Comparison of ENCODE assay signal across 20 cellular contexts in the genomic region with DNA sequence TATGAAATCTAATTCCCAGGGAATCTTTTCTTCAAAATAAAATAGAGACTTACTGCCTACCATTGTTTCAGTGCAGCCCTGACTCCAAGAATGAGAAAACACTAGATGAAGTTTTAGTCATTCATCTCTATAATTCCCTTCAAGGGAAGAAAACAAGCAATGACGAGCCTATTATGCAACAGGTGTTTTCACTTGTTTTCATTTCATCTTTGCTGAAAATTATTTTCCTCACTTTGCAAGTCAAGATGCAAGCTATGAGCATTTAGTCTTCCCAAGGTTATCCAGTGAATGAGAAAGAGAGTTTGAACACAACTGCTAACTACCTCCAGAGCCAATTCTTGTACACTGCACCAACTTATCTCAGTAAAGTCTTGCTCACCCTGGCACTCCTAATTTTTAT. TPM values are rescaled to one million over a fixed set of nuclear protein-coding genes. Genes with fewer than 3 reads are reported as not detected.
A peak's percentile ranks its signal among the peaks of the same experiment; 100 is the strongest.
DNase-seq lines count a peak whose midpoint lies in the region; ATAC-seq and TF ChIP-seq lines count a peak whose summit lies in the region.
"Had no signal": no experiment of that assay in that cellular context is flagged by ENCODE, and none has a peak within 500 bp of the region (broad histone marks: within the 10 kb centered on the region; RNA-seq: fewer than 3 reads in every experiment).

No MANE protein-coding gene starts in this region.

- H3K4me1 Mint-ChIP-seq in stimulated activated memory B cell treated with anti-CD40 and anti-IgM and Interleukin-4, amounts not matched to agents 10 μg/mL and 1 μg/mL and 100 μg/mL, for 72 hours: peaks cover 55% of the 10 kb centered on the region

- H3K9me3 Mint-ChIP-seq in stimulated activated memory B cell treated with anti-CD40 and anti-IgM and Interleukin-4, amounts not matched to agents 10 μg/mL and 1 μg/mL and 100 μg/mL, for 72 hours: no peaks in the 10 kb centered on the region
- H3K9me3 Mint-ChIP-seq: CD4-positive, CD25-positive, alpha-beta regulatory T cell had no signal

- no peaks in the 10 kb centered on the region for H3K9me3 ChIP-seq in HEK293 (ENCODE audit: control insufficient read depth, insufficient read depth, low read depth, low read length)
- H3K9me3 ChIP-seq: A549 had no signal

- POLR2A ChIA-PET in HEK293 (lab: Yijun Ruan, JAX): no interaction called here

- peaks cover 6% of the 10 kb centered on the region for H3K36me3 Mint-ChIP-seq in stimulated activated memory B cell treated with anti-CD40 and anti-IgM and Interleukin-4, amounts not matched to agents 10 μg/mL and 1 μg/mL and 100 μg/mL, for 72 hours
- H3K36me3 Mint-ChIP-seq: CD4-positive, CD25-positive, alpha-beta regulatory T cell had no signal

- H3K4me1 ChIP-seq in HEK293 (ENCODE audit: control insufficient read depth, insufficient read depth, low read length): 0 out of 2 replicates have a peak, but pooled peaks cover 8% of the 10 kb centered on the region
- H3K4me1 ChIP-seq: A549 had no signal

- H3K27me3 Mint-ChIP-seq in stimulated activated memory B cell treated with anti-CD40 and anti-IgM and Interleukin-4, amounts not matched to agents 10 μg/mL and 1 μg/mL and 100 μg/mL, for 72 hours: no peaks in the 10 kb centered on the region

- peak; percentile 23 for DNase-seq in SK-N-DZ (ENCODE audit: low spot score)
- DNase-seq in fibroblast of villous mesenchyme (ENCODE audit: low read depth): peak; percentile 31
- no peak for DNase-seq in stimulated activated CD4-positive, alpha-beta T cell treated with anti-CD3 and anti-CD28 coated beads, Interleukin-4, amount 100 ng/mL, for 4 hours
- DNase-seq: CD4-positive, CD25-positive, alpha-beta regulatory T cell; EL; GF-D8; H7; KBM-7; NCI-H1092 treated with DMSO at 0.1 percent for 48 hours; NCI-H146; NCI-H2029; NCI-H345; NCI-H524 treated with DMSO at 0.1 percent for 48 hours; NCI-H82; OCI-M1 had no signal

- CTCF ChIA-PET in HEK293 (lab: Yijun Ruan, JAX): interaction anchor here (1.2 to 2.8 kb wide), 2 partner anchors 64 to 85 kb away, joined by 5 to 7 read pairs; no protein-coding TSS in a partner anchor

- H3K27ac ChIP-seq in HEK293 (ENCODE audit: extremely low read depth, low read depth, low read length): no peak overlapping the region
- H3K27ac ChIP-seq: A549 had no signal

- H3K36me3 ChIP-seq in HEK293 (ENCODE audit: control insufficient read depth in 2 of 2, insufficient read depth in 1 of 2, low read length in 2 of 2): no peaks in the 10 kb centered on the region

- ATAC-seq in stimulated activated memory B cell treated with anti-CD40 and anti-IgM and Interleukin-4, amounts not matched to agents 10 μg/mL and 1 μg/mL and 100 μg/mL, for 72 hours: no peak
- ATAC-seq in HG02623 (IDR thresholded peaks at IDR 0.05; ENCODE audit: unreplicated experiment) (no peak), GM19023 (IDR thresholded peaks at IDR 0.05; ENCODE audit: unreplicated experiment) (no peak)
- ATAC-seq: A549 had no signal

- TF ChIP-seq CTCF in HEK293 (tag by site-specific recombination; IDR thresholded peaks at IDR 0.05) (no peak), fibroblast of villous mesenchyme (IDR thresholded peaks at IDR 0.05; ENCODE audit: insufficient read depth, low read depth, low read length) (no peak)

- H3K4me3 Mint-ChIP-seq in stimulated activated memory B cell treated with anti-CD40 and anti-IgM and Interleukin-4, amounts not matched to agents 10 μg/mL and 1 μg/mL and 100 μg/mL, for 72 hours: no peak overlapping the region
- H3K4me3 Mint-ChIP-seq: CD4-positive, CD25-positive, alpha-beta regulatory T cell had no signal

- H3K4me3 ChIP-seq in HEK293 (ENCODE audit: low read depth, low read length) (no peak overlapping the region), fibroblast of villous mesenchyme (ENCODE audit: low read depth, low read length) (no peak overlapping the region)
- H3K4me3 ChIP-seq: A549 had no signal

- peak overlapping the region; percentile 94 for H3K27ac Mint-ChIP-seq in stimulated activated memory B cell treated with anti-CD40 and anti-IgM and Interleukin-4, amounts not matched to agents 10 μg/mL and 1 μg/mL and 100 μg/mL, for 72 hours

TF ChIP-seq in HEK293, 187 proteins besides CTCF, POLR2A, EP300 and RAD21:
- TF ChIP-seq ZNF623 (tag by site-specific recombination; IDR thresholded peaks at IDR 0.05) (no peak), ZNF548 (tag by site-specific recombination; IDR thresholded peaks at IDR 0.05) (no peak), ZNF654 (tag by site-specific recombination; IDR thresholded peaks at IDR 0.05; ENCODE audit: low read depth) (no peak), ZNF555 (tag by site-specific recombination; conservative IDR thresholded peaks at IDR 0.05) (no peak), ZNF155 (tag by site-specific recombination; IDR thresholded peaks at IDR 0.05) (no peak), SCRT1 (tag by site-specific recombination; IDR thresholded peaks at IDR 0.05; ENCODE audit: borderline replicate concordance) (peak; percentile 16; the same call in 1 of the 2 replicates), ZNF76 (tag by site-specific recombination; IDR thresholded peaks at IDR 0.05; ENCODE audit: borderline replicate concordance, low read depth) (no peak), ZNF426 (tag by site-specific recombination; IDR thresholded peaks at IDR 0.05) (no peak), ZFP41 (tag by site-specific recombination; IDR thresholded peaks at IDR 0.05; ENCODE audit: borderline replicate concordance) (no peak), ZNF112 (tag by site-specific recombination; IDR thresholded peaks at IDR 0.05) (no peak), ZNF121 (tag by site-specific recombination; IDR thresholded peaks at IDR 0.05) (no peak), ZNF391 (tag by site-specific recombination; IDR thresholded peaks at IDR 0.05; ENCODE audit: borderline replicate concordance, low read depth) (no peak), SCRT2 (tag by site-specific recombination; IDR thresholded peaks at IDR 0.05) (peak; percentile 83), ZNF292 (tag by site-specific recombination; IDR thresholded peaks at IDR 0.05; ENCODE audit: borderline replicate concordance, low read depth) (no peak), ZNF791 (tag by site-specific recombination; IDR thresholded peaks at IDR 0.05) (no peak)
- TF ChIP-seq, protein P1, sequence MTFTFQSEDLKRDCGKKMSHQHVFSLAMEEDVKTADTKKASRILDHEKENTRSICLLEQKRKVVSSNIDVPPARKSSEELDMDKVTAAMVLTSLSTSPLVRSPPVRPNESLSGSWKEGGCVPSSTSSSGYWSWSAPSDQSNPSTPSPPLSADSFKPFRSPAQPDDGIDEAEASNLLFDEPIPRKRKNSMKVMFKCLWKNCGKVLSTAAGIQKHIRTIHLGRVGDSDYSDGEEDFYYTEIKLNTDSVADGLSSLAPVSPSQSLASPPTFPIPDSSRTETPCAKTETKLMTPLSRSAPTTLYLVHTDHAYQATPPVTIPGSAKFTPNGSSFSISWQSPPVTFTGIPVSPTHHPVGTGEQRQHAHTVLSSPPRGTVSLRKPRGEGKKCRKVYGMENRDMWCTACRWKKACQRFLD (tag by site-specific recombination; IDR thresholded peaks at IDR 0.05): no peak
- TF ChIP-seq, protein P2, sequence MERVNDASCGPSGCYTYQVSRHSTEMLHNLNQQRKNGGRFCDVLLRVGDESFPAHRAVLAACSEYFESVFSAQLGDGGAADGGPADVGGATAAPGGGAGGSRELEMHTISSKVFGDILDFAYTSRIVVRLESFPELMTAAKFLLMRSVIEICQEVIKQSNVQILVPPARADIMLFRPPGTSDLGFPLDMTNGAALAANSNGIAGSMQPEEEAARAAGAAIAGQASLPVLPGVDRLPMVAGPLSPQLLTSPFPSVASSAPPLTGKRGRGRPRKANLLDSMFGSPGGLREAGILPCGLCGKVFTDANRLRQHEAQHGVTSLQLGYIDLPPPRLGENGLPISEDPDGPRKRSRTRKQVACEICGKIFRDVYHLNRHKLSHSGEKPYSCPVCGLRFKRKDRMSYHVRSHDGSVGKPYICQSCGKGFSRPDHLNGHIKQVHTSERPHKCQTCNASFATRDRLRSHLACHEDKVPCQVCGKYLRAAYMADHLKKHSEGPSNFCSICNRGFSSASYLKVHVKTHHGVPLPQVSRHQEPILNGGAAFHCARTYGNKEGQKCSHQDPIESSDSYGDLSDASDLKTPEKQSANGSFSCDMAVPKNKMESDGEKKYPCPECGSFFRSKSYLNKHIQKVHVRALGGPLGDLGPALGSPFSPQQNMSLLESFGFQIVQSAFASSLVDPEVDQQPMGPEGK (tag by site-specific recombination; IDR thresholded peaks at IDR 0.05): no peak
- TF ChIP-seq, protein P3, sequence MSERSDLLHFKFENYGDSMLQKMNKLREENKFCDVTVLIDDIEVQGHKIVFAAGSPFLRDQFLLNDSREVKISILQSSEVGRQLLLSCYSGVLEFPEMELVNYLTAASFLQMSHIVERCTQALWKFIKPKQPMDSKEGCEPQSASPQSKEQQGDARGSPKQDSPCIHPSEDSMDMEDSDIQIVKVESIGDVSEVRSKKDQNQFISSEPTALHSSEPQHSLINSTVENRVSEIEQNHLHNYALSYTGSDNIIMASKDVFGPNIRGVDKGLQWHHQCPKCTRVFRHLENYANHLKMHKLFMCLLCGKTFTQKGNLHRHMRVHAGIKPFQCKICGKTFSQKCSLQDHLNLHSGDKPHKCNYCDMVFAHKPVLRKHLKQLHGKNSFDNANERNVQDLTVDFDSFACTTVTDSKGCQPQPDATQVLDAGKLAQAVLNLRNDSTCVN (tag by site-specific recombination; optimal IDR thresholded peaks at IDR 0.05): no peak

RNA-seq across cellular contexts. Expression of a gene that starts 37.0 kb away (rescaled TPM):
- polyA plus RNA-seq in SK-N-DZ (2014; cell fraction: cytosol; rRNA removed): 1.2 and 2.2 TPM in 2 replicates
- 0.21 and 1.8 TPM in 2 replicates for polyA plus RNA-seq in SK-N-DZ (2014; cell fraction: nucleus; rRNA removed)
- 15.1 and 25.4 TPM in 2 replicates for total RNA-seq in fibroblast of villous mesenchyme
- total RNA-seq: CD4-positive, CD25-positive, alpha-beta regulatory T cell had no signal
- polyA plus RNA-seq: CD4-positive, CD25-positive, alpha-beta regulatory T cell had no signal

Comparison
In these comparisons a context has a peak if more than half of its experiments do, and no peak if none do; other contexts are left out.
1. DNase-seq: peak in SK-N-DZ (single experiment) and fibroblast of villous mesenchyme (single experiment); none in stimulated activated CD4-positive, alpha-beta T cell treated with anti-CD3 and anti-CD28 coated beads, Interleukin-4, amount 100 ng/mL, for 4 hours (0 of 2).